Comparison of ENCODE assay signal across 8 cellular contexts in genomic region chr2:237673130-237673921, GRCh38. TPM values are rescaled to one million over a fixed set of nuclear protein-coding genes. Genes with fewer than 3 reads are reported as not detected.
DNase-seq lines count a peak whose midpoint lies in the region; ATAC-seq and TF ChIP-seq lines count a peak whose summit lies in the region.

No MANE protein-coding gene starts in this region.

- no peaks in the 10 kb centered on the region for H3K9me3 Mint-ChIP-seq in activated T-helper 2 cell treated with anti-CD3 and anti-CD28 coated beads, Interferon-gamma antibody, Interleukin-2, Interleukin-4, amounts not matched to agents 10 μg/mL and 5 μg/mL and 100 μg/mL, durations not matched to agents 14 hours and 24 hours and 36 hours

- no peak for TF ChIP-seq POLR2A in gastroesophageal sphincter (IDR thresholded peaks at IDR 0.05)

- 58 to 75% methylated on average over 9 to 12 of the region's 36 CpGs for WGBS in gastroesophageal sphincter (ENCODE audit: low coverage in 1 of 2), 2 donors

- TF ChIP-seq CTCF in GM13976 (IDR thresholded peaks at IDR 0.05; ENCODE audit: borderline replicate concordance, control extremely low read depth, extremely low read depth, insufficient read depth, missing control alignments) (peak; percentile 60), RWPE1 (conservative IDR thresholded peaks at IDR 0.05; ENCODE audit: low read depth) (peak; percentile 83), gastroesophageal sphincter (IDR thresholded peaks at IDR 0.05) (peak; percentile 10 to 69 (median 62)), parathyroid adenoma (IDR thresholded peaks at IDR 0.05) (peak; percentile 25), tibial artery (IDR thresholded peaks at IDR 0.05) (peak; percentile 61 to 82)

- peak overlapping the region; percentile 55 for H3K27ac ChIP-seq in KOPT-K1 (ENCODE audit: low read depth, low read length, poor library complexity, severe bottlenecking)
- peak overlapping the region; percentile 85 for H3K27ac ChIP-seq in RWPE1
- peak overlapping the region in 3 of 4 donors; percentile 81 to 87 (median 87) for H3K27ac ChIP-seq in gastroesophageal sphincter
- peak overlapping the region; percentile 46 for H3K27ac ChIP-seq in parathyroid adenoma
- H3K27ac ChIP-seq in tibial artery: peak overlapping the region; percentile 84 to 85

- no peaks in the 10 kb centered on the region for H3K27me3 ChIP-seq in gastroesophageal sphincter
- no peaks in the 10 kb centered on the region for H3K27me3 ChIP-seq in parathyroid adenoma (ENCODE audit: control insufficient read depth, insufficient read depth, low read length)
- H3K27me3 ChIP-seq in tibial artery: no peaks in the 10 kb centered on the region

- H3K9me3 ChIP-seq in KOPT-K1 (ENCODE audit: insufficient read depth, low read length, poor library complexity, severe bottlenecking) (no peaks in the 10 kb centered on the region), gastroesophageal sphincter (no peaks in the 10 kb centered on the region), parathyroid adenoma (ENCODE audit: control insufficient read depth, low read length) (no peaks in the 10 kb centered on the region), tibial artery (no peaks in the 10 kb centered on the region)

- H3K36me3 Mint-ChIP-seq in activated T-helper 2 cell treated with anti-CD3 and anti-CD28 coated beads, Interferon-gamma antibody, Interleukin-2, Interleukin-4, amounts not matched to agents 10 μg/mL and 5 μg/mL and 100 μg/mL, durations not matched to agents 14 hours and 24 hours and 36 hours (ENCODE audit: low read depth): no peaks in the 10 kb centered on the region

- no peak for TF ChIP-seq EP300 in gastroesophageal sphincter (IDR thresholded peaks at IDR 0.05)

- H3K4me2 ChIP-seq in parathyroid adenoma (ENCODE audit: low read length): no peak overlapping the region

- peaks cover 4 to 85% (median 37%) of the 10 kb centered on the region in 3 donors for H3K4me1 ChIP-seq in gastroesophageal sphincter
- peaks cover 8% of the 10 kb centered on the region for H3K4me1 ChIP-seq in parathyroid adenoma
- H3K4me1 ChIP-seq in tibial artery: peaks cover 8 to 83% (median 39%) of the 10 kb centered on the region in 4 donors

- DNase-seq in GM13976 (ENCODE audit: low spot score) (peak; percentile 69), RWPE1 (ENCODE audit: low spot score) (peak; percentile 58), tibial artery (peak; percentile 67 to 81)
- DNase-seq in activated T-helper 2 cell treated with anti-CD3 and anti-CD28 coated beads, Interferon-gamma antibody, Interleukin-2, Interleukin-4, amounts not matched to agents 10 μg/mL and 5 μg/mL and 100 μg/mL, durations not matched to agents 14 hours and 24 hours and 36 hours (ENCODE audit: low spot score): peak; percentile 70

- peaks cover 44% of the 10 kb centered on the region for H3K79me2 ChIP-seq in parathyroid adenoma

- POLR2A ChIA-PET in RWPE1 (lab: Yijun Ruan, JAX; ENCODE audit: low non-redundant PET): no interaction called here

- H3K4me3 ChIP-seq in gastroesophageal sphincter: peak overlapping the region in 1 of 2 donors; percentile 32
- H3K4me3 ChIP-seq in parathyroid adenoma (ENCODE audit: low read depth, low read length): no peak overlapping the region
- peak overlapping the region; percentile 3 to 35 for H3K4me3 ChIP-seq in tibial artery

- CTCF ChIA-PET in RWPE1 (lab: Yijun Ruan, JAX): interaction anchor here (0.6 to 8.3 kb wide), 28 partner anchors 10 to 1064 kb away, joined by 3 to 87 read pairs (median 4); no protein-coding TSS in a partner anchor

- peak overlapping the region; percentile 83 for H3K4me3 Mint-ChIP-seq in activated T-helper 2 cell treated with anti-CD3 and anti-CD28 coated beads, Interferon-gamma antibody, Interleukin-2, Interleukin-4, amounts not matched to agents 10 μg/mL and 5 μg/mL and 100 μg/mL, durations not matched to agents 14 hours and 24 hours and 36 hours (ENCODE audit: low read depth)

- H2AFZ ChIP-seq in parathyroid adenoma: no peak overlapping the region

- in situ Hi-C loops in GM13976 (cut with MboI; ENCODE audit: low sequenced_read_pairs, unreplicated experiment): no loop called here

- H3K27me3 Mint-ChIP-seq in activated T-helper 2 cell treated with anti-CD3 and anti-CD28 coated beads, Interferon-gamma antibody, Interleukin-2, Interleukin-4, amounts not matched to agents 10 μg/mL and 5 μg/mL and 100 μg/mL, durations not matched to agents 14 hours and 24 hours and 36 hours (ENCODE audit: low read depth): no peaks in the 10 kb centered on the region

- H3K4me1 Mint-ChIP-seq in activated T-helper 2 cell treated with anti-CD3 and anti-CD28 coated beads, Interferon-gamma antibody, Interleukin-2, Interleukin-4, amounts not matched to agents 10 μg/mL and 5 μg/mL and 100 μg/mL, durations not matched to agents 14 hours and 24 hours and 36 hours (ENCODE audit: low read depth): peaks cover 51% of the 10 kb centered on the region

- peak overlapping the region; percentile 92 for H3K27ac Mint-ChIP-seq in activated T-helper 2 cell treated with anti-CD3 and anti-CD28 coated beads, Interferon-gamma antibody, Interleukin-2, Interleukin-4, amounts not matched to agents 10 μg/mL and 5 μg/mL and 100 μg/mL, durations not matched to agents 14 hours and 24 hours and 36 hours

- H3K36me3 ChIP-seq in KOPT-K1 (ENCODE audit: insufficient read depth, low read length): no peaks in the 10 kb centered on the region
- no peaks in the 10 kb centered on the region for H3K36me3 ChIP-seq in gastroesophageal sphincter
- H3K36me3 ChIP-seq in parathyroid adenoma (ENCODE audit: control insufficient read depth, insufficient read depth, low read length): no peaks in the 10 kb centered on the region
- no peaks in the 10 kb centered on the region for H3K36me3 ChIP-seq in tibial artery

- ATAC-seq in gastroesophageal sphincter (no peak), GM21528 (IDR thresholded peaks at IDR 0.05; ENCODE audit: low FRiP score, unreplicated experiment) (no peak)

- intact Hi-C loops in activated T-helper 2 cell treated with anti-CD3 and anti-CD28 coated beads, Interferon-gamma antibody, Interleukin-2, Interleukin-4, amounts not matched to agents 10 μg/mL and 5 μg/mL and 100 μg/mL, durations not matched to agents 14 hours and 24 hours and 36 hours (cut with micrococcal nuclease): loop anchor here (1.0 to 2.0 kb wide), 7 partner anchors 14 to 101 kb away; no protein-coding TSS in a partner anchor
- intact Hi-C loops in tibial artery (cut with DNase I; ENCODE audit: low total_unique reads): loop anchor here (5.0 kb wide), 1 partner anchor 69 kb away; no protein-coding TSS in a partner anchor

- no peak overlapping the region for H3K9ac ChIP-seq in parathyroid adenoma

RNA-seq across cellular contexts. Expression of gene LRRFIP1, which starts 45.9 kb away (rescaled TPM):
- total RNA-seq in activated T-helper 2 cell treated with anti-CD3 and anti-CD28 coated beads, Interferon-gamma antibody, Interleukin-2, Interleukin-4, amounts not matched to agents 10 μg/mL and 5 μg/mL and 100 μg/mL, durations not matched to agents 14 hours and 24 hours and 36 hours: 254 and 256 TPM in 2 replicates
- total RNA-seq in gastroesophageal sphincter: 100 to 1,000 TPM; 164 to 225 (median 179) TPM

Comparison
In these comparisons a context has a peak if more than half of its experiments do, and no peak if none do; other contexts are left out.
1. CTCF ChIP-seq: peak in every context shown above with its lines; median percentile 83 in RWPE1; 72 in tibial artery; 62 in gastroesophageal sphincter; 60 in GM13976; 25 in parathyroid adenoma.